ENCODE assay signal across 14 cellular contexts in genomic region chr4:152771736-152772533, GRCh38. TPM values are rescaled to one million over a fixed set of nuclear protein-coding genes. Genes with fewer than 3 reads are reported as not detected.
DNase-seq lines count a peak whose midpoint lies in the region; ATAC-seq and TF ChIP-seq lines count a peak whose summit lies in the region.
"Had no signal": no experiment of that assay in that cellular context is flagged by ENCODE, and none has a peak within 500 bp of the region (broad histone marks: within the 10 kb centered on the region; RNA-seq: fewer than 3 reads in every experiment).

No MANE protein-coding gene starts in this region.

- no peak for TF ChIP-seq POLR2A in breast epithelium (IDR thresholded peaks at IDR 0.05)
- no peak for TF ChIP-seq POLR2A in lower leg skin (IDR thresholded peaks at IDR 0.05)

- no peaks in the 10 kb centered on the region for H3K4me1 ChIP-seq in breast epithelium

- no peaks in the 10 kb centered on the region for H3K9me3 ChIP-seq in breast epithelium

- H3K4me3 ChIP-seq in GM12865 (ENCODE audit: low read depth, low read length) (no peak overlapping the region), breast epithelium (no peak overlapping the region), lower leg skin (ENCODE audit: low read depth, poor library complexity, severe bottlenecking) (no peak overlapping the region)

- ATAC-seq in GM19372 (IDR thresholded peaks at IDR 0.05; ENCODE audit: low read depth, unreplicated experiment), result peak; percentile 71
- ATAC-seq in HG02852 (IDR thresholded peaks at IDR 0.05; ENCODE audit: unreplicated experiment), result peak; percentile 86
- ATAC-seq in HG03575 (IDR thresholded peaks at IDR 0.05; ENCODE audit: extremely low read depth, insufficient number of reproducible peaks, low FRiP score, unreplicated experiment), result peak; percentile 46
- no peak for ATAC-seq in sciatic nerve
- ATAC-seq: WTC11 had no signal

- H3K36me3 ChIP-seq in breast epithelium, result no peaks in the 10 kb centered on the region

- TF ChIP-seq CTCF in GM12865 (IDR thresholded peaks at IDR 0.05; ENCODE audit: insufficient read depth, low read depth, low read length, missing control alignments) (no peak), breast epithelium (IDR thresholded peaks at IDR 0.05) (no peak), lower leg skin (IDR thresholded peaks at IDR 0.05) (no peak)

- intact Hi-C loops in breast epithelium (cut with DNase I; ENCODE audit: low total_unique reads) (no loop called here), sciatic nerve (cut with DNase I) (no loop called here), lower leg skin (cut with DNase I; ENCODE audit: low total_unique reads) (no loop called here)

- 66 to 76% methylated on average over 3 of the region's 3 CpGs for WGBS in lower leg skin, 2 donors

- DNase-seq in GM12865 (ENCODE audit: low read depth) (peak; percentile 33), breast epithelium (ENCODE audit: low spot score in 2 of 2) (no peak), 8988T (no peak), sciatic nerve (ENCODE audit: low spot score) (no peak), lower leg skin (ENCODE audit: low spot score in 2 of 2) (no peak)
- DNase-seq: activated gamma-delta T cell treated with Interleukin-2 at 50 U/mL for 16 hours; GOT3; Right ventricle myocardium superior; stimulated activated CD4-positive, alpha-beta T cell treated with anti-CD3 and anti-CD28 coated beads, Interleukin-12 subunit alpha, Interleukin-12 subunit beta, amount 100 ng/mL, for 4 hours had no signal

- H3K27ac ChIP-seq in breast epithelium, result no peak overlapping the region
- H3K27ac ChIP-seq: KMS-11 had no signal

- no peaks in the 10 kb centered on the region for H3K27me3 ChIP-seq in breast epithelium

RNA-seq across cellular contexts. Expression of gene TIGD4, which starts 7.6 kb away (rescaled TPM):
- 1 to 10 TPM in 1 of 3 donors, under 1 TPM in 2; 0.16 to 1.6 (median 0.66) TPM for total RNA-seq in breast epithelium
- 1.6 TPM for total RNA-seq in sciatic nerve
- under 1 TPM in 3 of 4 donors, not detected in 1; 0.10 to 0.36 (median 0.27) TPM for total RNA-seq in lower leg skin

RNA-seq across cellular contexts. Expression of gene ARFIP1, which starts 7.8 kb away (rescaled TPM):
- 10 to 100 TPM; 25.3 to 54.9 (median 39.0) TPM for total RNA-seq in breast epithelium
- total RNA-seq in sciatic nerve, result 47.5 TPM
- total RNA-seq in lower leg skin, result 10 to 100 TPM; 21.3 to 36.1 (median 33.2) TPM
